In the genomic region with DNA sequence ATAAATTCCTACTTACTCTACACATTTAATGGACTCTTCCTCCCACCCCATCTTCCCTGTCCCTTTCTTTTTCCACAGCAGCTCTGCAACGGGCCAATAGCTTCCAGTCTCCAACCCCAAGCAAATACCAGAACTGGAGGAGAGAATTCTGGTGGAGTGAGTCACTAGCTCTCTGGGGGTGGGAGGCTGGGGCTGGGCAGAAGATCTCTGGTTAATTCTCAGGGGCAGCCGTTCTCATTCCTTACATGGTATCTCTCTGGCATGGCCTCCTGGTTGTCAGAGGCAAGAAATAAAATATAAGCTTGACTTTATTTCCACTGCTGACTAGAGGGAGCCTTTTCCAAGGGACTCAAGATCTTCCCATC, we compare ENCODE assay signal across 8 cellular contexts.
DNase-seq lines count a peak whose midpoint lies in the region; ATAC-seq, FAIRE-seq and TF ChIP-seq lines count a peak whose summit lies in the region.

No MANE protein-coding gene starts in this region.

- no peaks in the 10 kb centered on the region for H3K36me3 ChIP-seq in BJ (ENCODE audit: control insufficient read depth, insufficient read depth, low read length)

- no peaks in the 10 kb centered on the region for H3K27me3 ChIP-seq in BJ (ENCODE audit: control insufficient read depth, insufficient read depth, low read length)

- peak overlapping the region; percentile 33 for H3K4me3 Mint-ChIP-seq in osteocyte (ENCODE audit: unreplicated experiment)
- no peak overlapping the region for H3K4me3 Mint-ChIP-seq in activated naive CD8-positive, alpha-beta T cell treated with anti-CD3 and anti-CD28 coated beads for 36 hours

- TF ChIP-seq CTCF in BJ (IDR thresholded peaks at IDR 0.05; ENCODE audit: insufficient read depth, low read depth, low read length) (no peak), fibroblast of pulmonary artery (IDR thresholded peaks at IDR 0.05; ENCODE audit: low read length, missing control alignments) (no peak), osteocyte (IDR thresholded peaks at IDR 0.05) (no peak)

- peak; percentile 91 for FAIRE-seq in RCC 7860 (lab: Jason Lieb, UNC)

- no peaks in the 10 kb centered on the region for H3K36me3 Mint-ChIP-seq in osteocyte (ENCODE audit: unreplicated experiment)
- no peaks in the 10 kb centered on the region for H3K36me3 Mint-ChIP-seq in activated naive CD8-positive, alpha-beta T cell treated with anti-CD3 and anti-CD28 coated beads for 36 hours

- H3K4me3 ChIP-seq in BJ (ENCODE audit: low read depth, low read length) (no peak overlapping the region), fibroblast of pulmonary artery (replicated peaks; ENCODE audit: low read depth, low read length) (peak overlapping the region; percentile 40)

- no peak for ATAC-seq in GM18868 (IDR thresholded peaks at IDR 0.05; ENCODE audit: unreplicated experiment)

- DNase-seq in BJ (ENCODE audit: low read depth): peak; percentile 86
- DNase-seq in RCC 7860 (ENCODE audit: low spot score): peak; percentile 90
- DNase-seq in fibroblast of pulmonary artery (ENCODE audit: low read depth): peak; percentile 96
- DNase-seq in osteocyte (ENCODE audit: extremely low spot score, unreplicated experiment): peak; percentile 87
- no peak for DNase-seq in activated naive CD8-positive, alpha-beta T cell treated with anti-CD3 and anti-CD28 coated beads for 36 hours
- no peak for DNase-seq in cerebellum (ENCODE audit: low spot score)
- no peak for DNase-seq in DMS53 (lab: John Stamatoyannopoulos, UW)

- no peaks in the 10 kb centered on the region for H3K9me3 Mint-ChIP-seq in osteocyte (ENCODE audit: unreplicated experiment)
- H3K9me3 Mint-ChIP-seq in activated naive CD8-positive, alpha-beta T cell treated with anti-CD3 and anti-CD28 coated beads for 36 hours: no peaks in the 10 kb centered on the region

- peak overlapping the region; percentile 97 for H3K27ac Mint-ChIP-seq in osteocyte (ENCODE audit: unreplicated experiment)
- H3K27ac Mint-ChIP-seq in activated naive CD8-positive, alpha-beta T cell treated with anti-CD3 and anti-CD28 coated beads for 36 hours: no peak overlapping the region

- H3K27me3 Mint-ChIP-seq in osteocyte (ENCODE audit: unreplicated experiment): no peaks in the 10 kb centered on the region
- H3K27me3 Mint-ChIP-seq in activated naive CD8-positive, alpha-beta T cell treated with anti-CD3 and anti-CD28 coated beads for 36 hours: no peaks in the 10 kb centered on the region

- H3K4me1 Mint-ChIP-seq in osteocyte (ENCODE audit: unreplicated experiment): peaks cover 65% of the 10 kb centered on the region
- H3K4me1 Mint-ChIP-seq in activated naive CD8-positive, alpha-beta T cell treated with anti-CD3 and anti-CD28 coated beads for 36 hours: peaks cover 2% of the 10 kb centered on the region

- POLR2A ChIA-PET in BJ (lab: Charles Lee): interaction anchor here (0.5 to 1.8 kb wide), 7 partner anchors 201 to 1103 kb away, joined by 3 to 12 read pairs (median 5); no protein-coding TSS in a partner anchor

- CTCF ChIA-PET in BJ (lab: Yijun Ruan, JAX): interaction anchor here (0.7 to 11.6 kb wide), 6 partner anchors 15 to 675 kb away, joined by 3 to 331 read pairs (median 4); no protein-coding TSS in a partner anchor

Comparison
In these comparisons a context has a peak if more than half of its experiments do, and no peak if none do; other contexts are left out.
1. DNase-seq: peak in BJ (single experiment), RCC 7860 (single experiment), fibroblast of pulmonary artery (single experiment) and osteocyte (single experiment); none in activated naive CD8-positive, alpha-beta T cell treated with anti-CD3 and anti-CD28 coated beads for 36 hours (single experiment), cerebellum (single experiment) and DMS53 (single experiment).